15 cellular contexts compared by ENCODE assay signal in genomic region chr22:37442537-37442936, GRCh38. TPM values are rescaled to one million over a fixed set of nuclear protein-coding genes. Genes with fewer than 3 reads are reported as not detected.
DNase-seq lines count a peak whose midpoint lies in the region; ATAC-seq, FAIRE-seq and TF ChIP-seq lines count a peak whose summit lies in the region.
"Had no signal": no experiment of that assay in that cellular context is flagged by ENCODE, and none has a peak within 500 bp of the region (broad histone marks: within the 10 kb centered on the region; RNA-seq: fewer than 3 reads in every experiment).

No MANE protein-coding gene starts in this region.

- 6% methylated on average over 2 of the region's 2 CpGs for WGBS in GM12878 (ENCODE audit: insufficient coverage, insufficient replicate concordance, low lambda C conversion rate, missing lambda C conversion rate)

- FAIRE-seq in GM12878 (lab: Jason Lieb, UNC) = no peak
- FAIRE-seq: islet of Langerhans had no signal

- RAD21 ChIA-PET in GM12878 (lab: Charles Lee; ENCODE audit: unreplicated experiment) = no interaction called here

- no peak for TF ChIP-seq EP300 in GM12878 (IDR thresholded peaks at IDR 0.05; ENCODE audit: borderline replicate concordance in 1 of 2, control insufficient read depth in 1 of 2, low read depth in 2 of 2, low read length in 2 of 2)

- CTCF ChIA-PET in GM12878 (lab: Yijun Ruan, JAX) = interaction anchor here (2.2 kb wide), 1 partner anchor 30 kb away, joined by 7 read pairs; no protein-coding TSS in a partner anchor

- ATAC-seq in GM12878 (peak; percentile 73), HG03045 (IDR thresholded peaks at IDR 0.05; ENCODE audit: unreplicated experiment) (no peak)
- ATAC-seq in natural killer cell treated with Interleukin-12 subunit alpha and Interleukin-12 subunit beta and Interleukin-15 and Interleukin-18, amount 100 ng/mL, for 72 hours = peak; percentile 62 to 83

- TF ChIP-seq CTCF in NB4 (IDR thresholded peaks at IDR 0.05; ENCODE audit: low read depth, low read length) (no peak), GM12878 (IDR thresholded peaks at IDR 0.05 in 2 of 3, conservative IDR thresholded peaks at IDR 0.05 in 1 of 3; ENCODE audit: control insufficient read depth in 2 of 3, extremely low read depth in 1 of 3, insufficient read depth in 1 of 3, low read depth in 3 of 3, low read length in 3 of 3) (no peak), Peyer's patch (IDR thresholded peaks at IDR 0.05) (no peak)

- H3K27ac Mint-ChIP-seq in natural killer cell treated with Interleukin-12 subunit alpha and Interleukin-12 subunit beta and Interleukin-15 and Interleukin-18, amount 100 ng/mL, for 72 hours = peak overlapping the region in 1 of 2 donors; percentile 54

- H2AFZ ChIP-seq in GM12878 (ENCODE audit: control insufficient read depth, low read depth, low read length) = peak overlapping the region; percentile 26

- H3K4me1 ChIP-seq in GM12878 (ENCODE audit: control insufficient read depth, insufficient read depth, low read length) (no peaks in the 10 kb centered on the region), Peyer's patch (no peaks in the 10 kb centered on the region)
- H3K4me1 ChIP-seq: esophagus muscularis mucosa had no signal

- H4K20me1 ChIP-seq in GM12878 (ENCODE audit: control insufficient read depth, insufficient read depth) = no peaks in the 10 kb centered on the region

- no peak for TF ChIP-seq RAD21 in GM12878 (IDR thresholded peaks at IDR 0.05; ENCODE audit: insufficient read depth, low read depth, low read length)

- H3K27me3 ChIP-seq in GM12878 (replicated peaks in 1 of 2; ENCODE audit: control insufficient read depth in 2 of 2, insufficient read depth in 2 of 2, low read length in 1 of 2) (no peaks in the 10 kb centered on the region; a peak in 3 of 4 replicates), Peyer's patch (no peaks in the 10 kb centered on the region)

- no peaks in the 10 kb centered on the region for H3K79me2 ChIP-seq in GM12878 (ENCODE audit: control insufficient read depth, insufficient read depth, low read length)

- H3K36me3 ChIP-seq in GM12878 (ENCODE audit: control insufficient read depth in 2 of 2, insufficient read depth in 2 of 2, low read length in 1 of 2) (no peaks in the 10 kb centered on the region), Peyer's patch (no peaks in the 10 kb centered on the region)
- H3K36me3 ChIP-seq: esophagus muscularis mucosa had no signal

- POLR2A ChIA-PET in GM12878 (lab: Charles Lee) = no interaction called here

- H3K9me3 ChIP-seq in GM12878 (replicated peaks; ENCODE audit: control insufficient read depth, insufficient read depth, low read length) (no peaks in the 10 kb centered on the region; the same call in 2 of the 3 replicates), Peyer's patch (peaks cover 0 to 9% (median 0%) of the 10 kb centered on the region in 4 donors)

- H3K27me3 Mint-ChIP-seq in natural killer cell treated with Interleukin-12 subunit alpha and Interleukin-12 subunit beta and Interleukin-15 and Interleukin-18, amount 100 ng/mL, for 72 hours = peaks cover 10 to 16% of the 10 kb centered on the region in 2 donors

- peaks cover 3% of the 10 kb centered on the region for H3K9me3 Mint-ChIP-seq in natural killer cell treated with Interleukin-12 subunit alpha and Interleukin-12 subunit beta and Interleukin-15 and Interleukin-18, amount 100 ng/mL, for 72 hours

- TF ChIP-seq POLR2A in NB4 (IDR thresholded peaks at IDR 0.05; ENCODE audit: extremely low read depth, insufficient read length) = no peak
- no peak for TF ChIP-seq POLR2A in GM12878 (IDR thresholded peaks at IDR 0.05; ENCODE audit: low read depth, low read length)
- TF ChIP-seq POLR2A in Peyer's patch (IDR thresholded peaks at IDR 0.05) = no peak

- SMC1A ChIA-PET in GM12878 (lab: Charles Lee; ENCODE audit: uncharacterized antibody, unreplicated experiment) = interaction anchor here (0.9 kb wide), 1 partner anchor 14 kb away, joined by 3 read pairs; no protein-coding TSS in a partner anchor

- intact Hi-C loops in GM12878 (cut with micrococcal nuclease; ENCODE audit: unreplicated experiment) = loop anchor here (5.0 kb wide), 1 partner anchor 125 kb away; no protein-coding TSS in a partner anchor

- H3K4me1 Mint-ChIP-seq in natural killer cell treated with Interleukin-12 subunit alpha and Interleukin-12 subunit beta and Interleukin-15 and Interleukin-18, amount 100 ng/mL, for 72 hours (ENCODE audit: low read depth in 2 of 2) = peaks cover 7 to 10% of the 10 kb centered on the region in 2 donors

- H3K36me3 Mint-ChIP-seq in natural killer cell treated with Interleukin-12 subunit alpha and Interleukin-12 subunit beta and Interleukin-15 and Interleukin-18, amount 100 ng/mL, for 72 hours = peaks cover 5% of the 10 kb centered on the region

- no TSS peak for BruUV-seq in GM12878 (replicated peaks; lab: Mats Ljungman, UMichigan)

- H3K4me2 ChIP-seq in GM12878 (ENCODE audit: control insufficient read depth, insufficient read depth) = peak overlapping the region; percentile 17; the same call in 1 of the 2 replicates

- peak; percentile 7 for DNase-seq in DMS53 (lab: John Stamatoyannopoulos, UW)
- DNase-seq in DMS53 treated with DMSO at 0.1 percent for 48 hours (lab: John Stamatoyannopoulos, UW; ENCODE audit: unreplicated experiment) = no peak
- peak; percentile 49 for DNase-seq in NB4 (ENCODE audit: low read depth)
- DNase-seq in GM12878 (ENCODE audit: low read depth, low spot score) = no peak
- no peak for DNase-seq in natural killer cell treated with Interleukin-12 subunit alpha and Interleukin-12 subunit beta and Interleukin-15 and Interleukin-18, amount 100 ng/mL, for 72 hours (ENCODE audit: low spot score)
- DNase-seq in Peyer's patch = no peak
- no peak for DNase-seq in NCI-H1694 treated with DMSO at 0.1 percent for 48 hours (lab: John Stamatoyannopoulos, UW)
- DNase-seq: activated CD8-positive, alpha-beta memory T cell treated with anti-CD3 and anti-CD28 coated beads for 24 hours; amniotic stem cell; GF-D8; stimulated activated CD4-positive, alpha-beta T cell treated with anti-CD3 and anti-CD28 coated beads, Interleukin-1b, Interleukin-23, amount 100 ng/mL, for 48 hours had no signal

- H3K9ac ChIP-seq in GM12878 (ENCODE audit: control insufficient read depth, insufficient read depth, low read length) = no peak overlapping the region

- in situ Hi-C loops in GM12878 (cut with MboI) = no loop called here

- no peak overlapping the region for H3K27ac ChIP-seq in GM12878 (ENCODE audit: control insufficient read depth, insufficient read depth)
- H3K27ac ChIP-seq in Peyer's patch = no peak overlapping the region
- H3K27ac ChIP-seq: esophagus muscularis mucosa had no signal

- H3K4me3 ChIP-seq in NB4 (ENCODE audit: low read depth, low read length) (no peak overlapping the region), GM12878 (no peak overlapping the region), Peyer's patch (no peak overlapping the region)
- H3K4me3 ChIP-seq: esophagus muscularis mucosa had no signal

- H3K4me3 Mint-ChIP-seq in natural killer cell treated with Interleukin-12 subunit alpha and Interleukin-12 subunit beta and Interleukin-15 and Interleukin-18, amount 100 ng/mL, for 72 hours = no peak overlapping the region

RNA-seq across cellular contexts. Expression of gene ELFN2, which starts 15.3 kb away (rescaled TPM):
- total RNA-seq in GM12878 (2013; cell fraction: nucleolus; rRNA removed) = 0.37 and 0.40 TPM in 2 replicates
- total RNA-seq in GM12878 (2014; rRNA removed) = not detected in 2 replicates
- total RNA-seq in GM12878 (2014; rRNA removed; fragmentation: Illumina TruSeq; extraction: Trizol) = not detected in 2 replicates
- 0.03 and 0.05 TPM in 2 replicates for total RNA-seq in GM12878 (2021)
- 0.04 TPM for polyA plus RNA-seq in GM12878 (2011; ENCODE audit: low read depth)
- 0.03 TPM in 1 of 2 replicates, not detected in the other for polyA plus RNA-seq in GM12878 (2011; rRNA removed)
- 0.05 and 0.07 TPM in 2 replicates for polyA plus RNA-seq in GM12878 (2011; cell fraction: cytosol; rRNA removed)
- 0.23 and 0.36 TPM in 2 replicates for polyA plus RNA-seq in GM12878 (2011; cell fraction: nucleus; rRNA removed)
- polyA plus RNA-seq in GM12878 (2012) = 0.11 TPM in 2 replicates
- polyA plus RNA-seq in GM12878 (2014; fragmentation: Illumina TruSeq; extraction: Trizol) = not detected in 2 replicates
- not detected for polyA plus RNA-seq in GM12878 (2014; fragmentation: Nextera tagmentation; extraction: Ambion mirVana)
- polyA plus RNA-seq in GM12878 (2014; rRNA removed) = not detected in 2 replicates
- not detected for polyA plus RNA-seq in GM12878 (2016; fragmentation: Nextera tagmentation; extraction: Ambion mirVana)
- polyA minus RNA-seq in GM12878 (2011; rRNA and poly(A)+ RNA removed) = 0.10 TPM in 1 of 2 replicates, not detected in the other
- not detected in 2 replicates for polyA minus RNA-seq in GM12878 (2011; cell fraction: cytosol; rRNA and poly(A)+ RNA removed)
- polyA minus RNA-seq in GM12878 (2011; cell fraction: nucleus; rRNA and poly(A)+ RNA removed) = not detected in 2 replicates
- under 1 TPM in 1 of 2 donors, not detected in 1; 0.40 TPM for total RNA-seq in natural killer cell treated with Interleukin-12 subunit alpha and Interleukin-12 subunit beta and Interleukin-15 and Interleukin-18, amount 100 ng/mL, for 72 hours
- total RNA-seq in Peyer's patch = under 1 TPM in 1 of 4 donors, not detected in 3; under 0.01 TPM
- total RNA-seq: subcutaneous adipose tissue had no signal

RNA-seq across cellular contexts. Expression of gene MFNG, which starts 43.6 kb away (rescaled TPM):
- total RNA-seq in GM12878 (2013; cell fraction: nucleolus; rRNA removed) = 88.8 and 114 TPM in 2 replicates
- total RNA-seq in GM12878 (2014; rRNA removed) (66.5 and 80.0 TPM in 2 replicates), GM12878 (2014; rRNA removed; fragmentation: Illumina TruSeq; extraction: Trizol) (37.0 and 41.4 TPM in 2 replicates), GM12878 (2021) (95.5 and 99.1 TPM in 2 replicates), Peyer's patch (10 to 100 TPM; 12.4 to 47.0 (median 26.5) TPM)
- polyA plus RNA-seq in GM12878 (2011; ENCODE audit: low read depth) = 23.8 TPM
- polyA plus RNA-seq in GM12878 (2011; rRNA removed) (28.6 and 57.0 TPM in 2 replicates), GM12878 (2014; fragmentation: Illumina TruSeq; extraction: Trizol) (14.1 and 36.9 TPM in 2 replicates), GM12878 (2014; fragmentation: Nextera tagmentation; extraction: Ambion mirVana) (10 to 100 TPM; 11.5 to 26.1 TPM), GM12878 (2014; rRNA removed) (88.5 and 91.4 TPM in 2 replicates), GM12878 (2016; fragmentation: Nextera tagmentation; extraction: Ambion mirVana) (100 to 1,000 TPM; 100 to 117 TPM)
- polyA plus RNA-seq in GM12878 (2011; cell fraction: cytosol; rRNA removed) = 81.4 and 141 TPM in 2 replicates
- polyA plus RNA-seq in GM12878 (2011; cell fraction: nucleus; rRNA removed) = 101 and 143 TPM in 2 replicates
- 50.7 and 51.5 TPM in 2 replicates for polyA plus RNA-seq in GM12878 (2012)
- polyA minus RNA-seq in GM12878 (2011; rRNA and poly(A)+ RNA removed) = 31.3 and 61.2 TPM in 2 replicates
- 22.2 and 24.5 TPM in 2 replicates for polyA minus RNA-seq in GM12878 (2011; cell fraction: cytosol; rRNA and poly(A)+ RNA removed)
- 21.4 and 35.7 TPM in 2 replicates for polyA minus RNA-seq in GM12878 (2011; cell fraction: nucleus; rRNA and poly(A)+ RNA removed)
- total RNA-seq in natural killer cell treated with Interleukin-12 subunit alpha and Interleukin-12 subunit beta and Interleukin-15 and Interleukin-18, amount 100 ng/mL, for 72 hours = 100 to 1,000 TPM; 135 to 338 TPM

Comparison
In these comparisons a context has a peak if more than half of its experiments do, and no peak if none do; other contexts are left out.
1. DNase-seq: peak in DMS53 (single experiment) and NB4 (single experiment); none in DMS53 treated with DMSO at 0.1 percent for 48 hours (single experiment), GM12878 (single experiment), natural killer cell treated with Interleukin-12 subunit alpha and Interleukin-12 subunit beta and Interleukin-15 and Interleukin-18, amount 100 ng/mL, for 72 hours (single experiment), Peyer's patch (0 of 3) and NCI-H1694 treated with DMSO at 0.1 percent for 48 hours (single experiment).